Comparison of ENCODE assay signal across 24 cellular contexts in genomic region chr1:2499260-2499659, GRCh38. TPM values are rescaled to one million over a fixed set of nuclear protein-coding genes. Genes with fewer than 3 reads are reported as not detected.
"Had no signal": no experiment of that assay in that cellular context is flagged by ENCODE, and none has a peak within 500 bp of the region (broad histone marks: within the 10 kb centered on the region; RNA-seq: fewer than 3 reads in every experiment).

No MANE protein-coding gene starts in this region.

- H3K9me3 Mint-ChIP-seq: activated B cell treated with CpG ODN at 0.5 μM for 24 hours; natural killer cell treated with Interleukin-12 subunit alpha and Interleukin-12 subunit beta and Interleukin-15 and Interleukin-18, amount 100 ng/mL, for 72 hours; T-helper 1 cell treated with Interleukin-12 subunit alpha and Interleukin-12 subunit beta and Interleukin-4 antibody, amounts not matched to agents 30 μg/mL and 1 μg/mL, for 36 hours had no signal

- H3K36me3 ChIP-seq: breast epithelium, transverse colon, vagina had no signal

- DNase-seq: activated B cell treated with CpG ODN at 0.5 μM for 24 hours; activated CD4-positive, alpha-beta T cell treated with anti-CD3 and anti-CD28 coated beads, Interleukin-2, amount 50 U/mL, for 1 hour; activated effector memory CD4-positive, alpha-beta T cell treated with anti-CD3 and anti-CD28 coated beads, Interleukin-2, amount 50 U/mL, for 16 hours; activated T-cell treated with anti-CD3 and anti-CD28 coated beads, Interleukin-2, amount 50 U/mL, for 1 hour; dermis blood vessel endothelial cell; mesendoderm; nucleus accumbens; posterior cingulate gyrus; retina; stimulated activated CD4-positive, alpha-beta T cell treated with anti-CD3 and anti-CD28 coated beads, Interleukin-15, amount 100 ng/mL, for 24 hours; stimulated activated CD4-positive, alpha-beta T cell treated with anti-CD3 and anti-CD28 coated beads, Interleukin-4, amount 100 ng/mL, for 1 hour; stimulated activated naive CD4-positive, alpha-beta T cell treated with Interleukin-2 at 50 U/mL for 16 hours; substantia nigra; transverse colon had no signal

- H3K27ac ChIP-seq: breast epithelium, epithelial cell of prostate, transverse colon, vagina had no signal

- FAIRE-seq: TTC549 had no signal

- H3K27me3 Mint-ChIP-seq: activated B cell treated with CpG ODN at 0.5 μM for 24 hours; activated CD8-positive, alpha-beta memory T cell treated with anti-CD3 and anti-CD28 coated beads, Interleukin-2, amount 10 ng/mL, durations not matched to agents 7 days and 5 days; activated naive CD8-positive, alpha-beta T cell; natural killer cell treated with Interleukin-12 subunit alpha and Interleukin-12 subunit beta and Interleukin-15 and Interleukin-18, amount 100 ng/mL, for 72 hours had no signal

- H3K27ac Mint-ChIP-seq: activated B cell treated with CpG ODN at 0.5 μM for 24 hours; activated naive CD8-positive, alpha-beta T cell had no signal

- H3K4me3 Mint-ChIP-seq: activated B cell treated with CpG ODN at 0.5 μM for 24 hours; activated CD8-positive, alpha-beta memory T cell treated with anti-CD3 and anti-CD28 coated beads, Interleukin-2, amount 10 ng/mL, durations not matched to agents 7 days and 5 days; activated naive CD8-positive, alpha-beta T cell; T-helper 1 cell treated with Interleukin-12 subunit alpha and Interleukin-12 subunit beta and Interleukin-4 antibody, amounts not matched to agents 30 μg/mL and 1 μg/mL, for 36 hours had no signal

- H3K9me3 ChIP-seq: breast epithelium, transverse colon, vagina had no signal

- H3K27me3 ChIP-seq: vagina had no signal

- H3K4me3 ChIP-seq: breast epithelium, transverse colon, vagina had no signal

- H3K4me1 ChIP-seq: breast epithelium had no signal

- H3K36me3 Mint-ChIP-seq: activated CD8-positive, alpha-beta memory T cell treated with anti-CD3 and anti-CD28 coated beads, Interleukin-2, amount 10 ng/mL, durations not matched to agents 7 days and 5 days; activated naive CD8-positive, alpha-beta T cell; natural killer cell treated with Interleukin-12 subunit alpha and Interleukin-12 subunit beta and Interleukin-15 and Interleukin-18, amount 100 ng/mL, for 72 hours had no signal

RNA-seq across cellular contexts. Expression of gene HES5, which starts 30.8 kb away (rescaled TPM):
- total RNA-seq: activated B cell treated with CpG ODN at 0.5 μM for 24 hours; activated CD8-positive, alpha-beta memory T cell treated with anti-CD3 and anti-CD28 coated beads, Interleukin-2, amount 10 ng/mL, durations not matched to agents 7 days and 5 days; breast epithelium; fibroblast of lung; natural killer cell treated with Interleukin-12 subunit alpha and Interleukin-12 subunit beta and Interleukin-15 and Interleukin-18, amount 100 ng/mL, for 72 hours; vagina had no signal
- polyA plus RNA-seq: fibroblast of lung, liver had no signal
